In the genomic region with DNA sequence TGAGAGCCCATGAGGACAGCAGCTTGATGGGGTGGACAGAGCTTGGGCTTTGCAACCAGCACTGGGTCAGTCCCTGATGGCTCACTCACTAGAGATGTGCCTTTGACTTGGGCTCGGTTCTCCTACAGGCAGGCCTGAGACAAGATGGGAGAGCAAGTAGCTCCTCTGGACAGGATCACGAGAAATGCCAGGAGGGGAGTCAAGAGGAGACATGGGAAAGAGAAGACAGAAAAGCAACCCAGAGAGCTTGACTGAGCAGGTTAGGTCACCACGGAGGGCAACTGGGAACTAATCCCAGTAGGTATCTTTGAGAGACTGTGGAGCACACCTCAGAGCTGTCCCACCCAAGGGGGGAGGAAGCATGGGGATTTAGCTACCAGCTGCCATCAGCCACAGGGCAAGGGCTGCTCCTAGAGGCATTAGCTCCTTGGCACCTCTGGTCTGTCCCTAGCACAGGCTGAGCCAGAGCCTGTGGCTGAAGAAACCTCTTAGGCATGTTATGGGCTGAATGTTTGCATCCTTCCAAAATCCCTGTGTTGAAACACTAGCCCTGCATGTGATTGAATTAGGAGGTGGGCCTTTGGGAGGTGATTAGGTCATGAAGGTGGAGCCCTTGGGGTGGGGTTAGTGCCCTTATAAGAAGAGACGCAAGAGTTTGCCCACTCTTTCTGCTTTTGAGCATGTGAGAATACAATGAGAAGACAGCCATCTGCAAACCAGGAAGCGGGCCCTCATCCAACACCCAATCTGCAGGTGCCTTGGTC, we compare ENCODE assay signal across 24 cellular contexts.
"Had no signal": no experiment of that assay in that cellular context is flagged by ENCODE, and none has a peak within 500 bp of the region (broad histone marks: within the 10 kb centered on the region; RNA-seq: fewer than 3 reads in every experiment).

No MANE protein-coding gene starts in this region.

- H3K9me3 ChIP-seq: gastroesophageal sphincter, heart left ventricle, left lung, ovary, psoas muscle, sigmoid colon, thoracic aorta, upper lobe of left lung had no signal

- ATAC-seq: gastroesophageal sphincter; left lung; naive thymus-derived CD4-positive, alpha-beta T cell; psoas muscle; stimulated activated naive B cell treated with anti-CD40 and anti-IgM and Interleukin-4, amounts not matched to agents 10 μg/mL and 1 μg/mL and 100 μg/mL, for 72 hours had no signal

- H3K36me3 Mint-ChIP-seq: stimulated activated naive B cell treated with anti-CD40 and anti-IgM and Interleukin-4, amounts not matched to agents 10 μg/mL and 1 μg/mL and 100 μg/mL, for 72 hours had no signal

- H3K4me3 ChIP-seq: gastroesophageal sphincter, heart left ventricle, hepatocyte, left lung, ovary, psoas muscle, sigmoid colon, thoracic aorta, tibial nerve, upper lobe of left lung had no signal

- H3K4me3 Mint-ChIP-seq: endodermal cell; nephron progenitor cell; stimulated activated naive B cell treated with anti-CD40 and anti-IgM and Interleukin-4, amounts not matched to agents 10 μg/mL and 1 μg/mL and 100 μg/mL, for 72 hours; stimulated activated naive CD8-positive, alpha-beta T cell treated with anti-CD3 and anti-CD28 coated beads, Interleukin-15, Interleukin-2, amounts not matched to agents 100 ng/mL and 50 ng/mL, for 24 hours had no signal

- H3K27me3 ChIP-seq: heart left ventricle, hepatocyte, left lung, ovary, sigmoid colon, tibial nerve, upper lobe of left lung had no signal

- H3K27ac ChIP-seq: epithelial cell of prostate, foreskin keratinocyte, gastroesophageal sphincter, heart left ventricle, hepatocyte, left lung, ovary, psoas muscle, sigmoid colon, thoracic aorta, upper lobe of left lung had no signal

- H3K4me1 ChIP-seq: gastroesophageal sphincter, psoas muscle had no signal

- H2AFZ ChIP-seq: hepatocyte had no signal

- DNase-seq: effector CD8-positive, alpha-beta T cell; endodermal cell; foreskin keratinocyte; heart left ventricle; kidney; left cardiac atrium; left lung; mesendoderm; midbrain; naive thymus-derived CD4-positive, alpha-beta T cell; nephron progenitor cell; ovary; posterior cingulate gyrus; psoas muscle; sigmoid colon; stimulated activated CD4-positive, alpha-beta T cell treated with anti-CD3 and anti-CD28 coated beads, Interleukin-4, amount 100 ng/mL, for 4 hours; stimulated activated naive B cell treated with anti-CD40 and anti-IgM and Interleukin-4, amounts not matched to agents 10 μg/mL and 1 μg/mL and 100 μg/mL, for 72 hours; upper lobe of left lung had no signal

- H3K4me1 Mint-ChIP-seq: endodermal cell, nephron progenitor cell had no signal

- H3K27ac Mint-ChIP-seq: endodermal cell; nephron progenitor cell; stimulated activated naive B cell treated with anti-CD40 and anti-IgM and Interleukin-4, amounts not matched to agents 10 μg/mL and 1 μg/mL and 100 μg/mL, for 72 hours had no signal

- H3K36me3 ChIP-seq: gastroesophageal sphincter, heart left ventricle, left lung, ovary, sigmoid colon, thoracic aorta, tibial nerve, upper lobe of left lung had no signal

- H3K4me2 ChIP-seq: hepatocyte had no signal
